Comparison of ENCODE assay signal across 8 cellular contexts in the genomic region with DNA sequence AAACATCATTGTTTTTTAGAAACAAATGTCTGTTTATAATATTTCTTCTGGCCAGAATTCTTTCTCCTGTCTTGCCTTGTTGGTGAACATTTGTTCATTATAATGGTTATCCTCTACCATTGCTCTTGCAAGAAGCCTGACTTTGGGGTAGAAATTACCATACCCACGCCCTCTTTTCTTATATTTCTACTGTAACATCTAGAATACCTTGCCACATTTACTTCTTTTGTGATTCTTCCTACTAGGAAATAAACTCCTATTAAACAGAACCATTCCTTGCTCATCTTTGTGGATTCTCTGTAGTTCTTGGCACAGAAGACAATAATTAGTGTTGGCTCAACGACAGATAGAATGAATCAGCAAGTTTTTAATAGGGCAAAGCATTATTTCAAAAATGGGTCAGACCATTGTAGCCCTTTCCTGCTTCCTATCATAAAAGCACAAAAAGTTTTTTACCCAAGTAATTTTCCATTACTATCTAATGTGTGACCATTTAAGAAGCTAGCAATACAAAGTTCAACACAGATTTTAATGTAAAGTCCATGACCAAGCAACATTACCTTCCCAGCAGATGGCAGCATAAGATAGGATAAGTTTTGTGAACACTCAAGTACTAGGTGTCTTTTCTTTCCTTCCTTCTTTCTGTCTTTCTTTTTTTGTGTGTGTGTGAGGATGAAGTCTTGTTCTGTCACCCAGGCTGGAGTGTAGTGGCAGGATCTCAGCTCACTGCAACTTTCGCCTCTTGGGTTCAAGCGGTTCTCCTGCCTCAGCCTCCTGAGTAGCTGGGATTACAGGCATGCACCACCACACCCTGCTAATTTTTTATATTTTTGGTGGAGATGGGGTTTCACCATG.
A peak's percentile ranks its signal among the peaks of the same experiment; 100 is the strongest.
DNase-seq lines count a peak whose midpoint lies in the region; ATAC-seq, FAIRE-seq and TF ChIP-seq lines count a peak whose summit lies in the region.

No MANE protein-coding gene starts in this region.

- in situ Hi-C loops in K562 (cut with MboI): loop anchor here (25.0 kb wide), 2 partner anchors 1063 to 1238 kb away; no protein-coding TSS in a partner anchor

- WGBS in K562 (ENCODE audit: insufficient coverage, low coverage, missing lambda C conversion rate): 0% methylated on average over 4 of the region's 4 CpGs

- peak; percentile 40 to 61 for TF ChIP-seq RAD21 in K562 (CRISPR knock-in tag; conservative IDR thresholded peaks at IDR 0.05 in 1 of 2, IDR thresholded peaks at IDR 0.05 in 1 of 2)

- CTCF ChIA-PET in K562 (lab: Yijun Ruan, JAX; ENCODE audit: low intra/inter-chr PET ratio): interaction anchor here (0.5 to 1.0 kb wide), 5 partner anchors 545 to 1230 kb away, joined by 3 to 4 read pairs (median 3); no protein-coding TSS in a partner anchor

- TF ChIP-seq EP300 in K562 (IDR thresholded peaks at IDR 0.05; ENCODE audit: low read length): no peak

- H3K9me1 ChIP-seq in K562 (ENCODE audit: control insufficient read depth, insufficient read depth, low read length): no peaks in the 10 kb centered on the region

- H3K4me1 ChIP-seq in K562 (replicated peaks in 1 of 2; ENCODE audit: control insufficient read depth in 2 of 2, insufficient read depth in 2 of 2, low read length in 2 of 2) (no peaks in the 10 kb centered on the region), thoracic aorta (ENCODE audit: control insufficient read depth in 1 of 2, low read depth in 2 of 2) (peaks cover 4 to 14% of the 10 kb centered on the region in 2 donors)

- no TSS peak for BruUV-seq in K562 (replicated peaks; lab: Mats Ljungman, UMichigan)

- H3K36me3 ChIP-seq in K562 (ENCODE audit: control insufficient read depth, insufficient read depth, low read length) (no peaks in the 10 kb centered on the region), thoracic aorta (no peaks in the 10 kb centered on the region)

- no peak overlapping the region for H2AFZ ChIP-seq in K562 (ENCODE audit: low read depth, low read length)

- H3K27me3 ChIP-seq in K562 (ENCODE audit: control insufficient read depth in 2 of 2, insufficient read depth in 2 of 2, low read length in 2 of 2) (no peaks in the 10 kb centered on the region), thoracic aorta (replicated peaks; ENCODE audit: insufficient read depth) (no peaks in the 10 kb centered on the region)

- H3K27ac ChIP-seq in K562 (ENCODE audit: extremely low read depth, low read depth, low read length): no peak overlapping the region
- H3K27ac ChIP-seq in thoracic aorta: no peak overlapping the region

- H3K9me3 ChIP-seq in K562 (replicated peaks; ENCODE audit: control insufficient read depth, insufficient read depth, low read depth, low read length) (no peaks in the 10 kb centered on the region), thoracic aorta (no peaks in the 10 kb centered on the region)

- DNase-seq in AG10803 (ENCODE audit: low read depth) (peak; percentile 80), NCI-H510A (lab: John Stamatoyannopoulos, UW) (peak; percentile 2), K562 (ENCODE audit: extremely low read depth in 1 of 4, low spot score in 3 of 4) (peak in 2 of 4 experiments; percentile 15 to 50), inferior parietal cortex (ENCODE audit: extremely low spot score) (peak; percentile 90), thoracic aorta (ENCODE audit: low spot score) (no peak), mesenteric fat pad (ENCODE audit: low spot score) (no peak)

- H3K9ac ChIP-seq in K562 (ENCODE audit: insufficient read depth in 1 of 2, low read depth in 2 of 2, low read length in 2 of 2): no peak overlapping the region

- H3K4me3 ChIP-seq in AG10803 (ENCODE audit: low read length): no peak overlapping the region
- no peak overlapping the region for H3K4me3 ChIP-seq in K562
- no peak overlapping the region for H3K4me3 ChIP-seq in thoracic aorta

- peak; percentile 75 for FAIRE-seq in K562 (lab: Jason Lieb, UNC)

- no peak for TF ChIP-seq POLR2A in K562 (conservative IDR thresholded peaks at IDR 0.05)

- no peaks in the 10 kb centered on the region for H3K79me2 ChIP-seq in K562 (ENCODE audit: control insufficient read depth, insufficient read depth, low read length)

- no peaks in the 10 kb centered on the region for H4K20me1 ChIP-seq in K562 (replicated peaks; ENCODE audit: control insufficient read depth, insufficient read depth, low read length)

- intact Hi-C loops in K562 (cut with micrococcal nuclease): loop anchor here (2.0 kb wide), 1 partner anchor 1105 kb away; no protein-coding TSS in a partner anchor

- H3K4me2 ChIP-seq in K562 (ENCODE audit: insufficient read depth, low read length): no peak overlapping the region

- TF ChIP-seq CTCF in AG10803 (conservative IDR thresholded peaks at IDR 0.05; ENCODE audit: low read length) (peak; percentile 77), K562 (IDR thresholded peaks at IDR 0.05 in 2 of 3, conservative IDR thresholded peaks at IDR 0.05 in 1 of 3; ENCODE audit: insufficient read depth in 2 of 3, low read depth in 1 of 3, low read length in 3 of 3) (peak in 2 of 3 experiments; percentile 28 to 41; a peak in 2 of 6 replicates), thoracic aorta (IDR thresholded peaks at IDR 0.05) (peak; percentile 50)

- POLR2A ChIA-PET in K562 (lab: Yijun Ruan, JAX): no interaction called here

- ATAC-seq in GM18873 (IDR thresholded peaks at IDR 0.05; ENCODE audit: low FRiP score, unreplicated experiment): peak; percentile 68
- peak; percentile 79 for ATAC-seq in HG03442 (IDR thresholded peaks at IDR 0.05; ENCODE audit: unreplicated experiment)
- ATAC-seq in K562: peak; percentile 42; the same call in 1 of the 3 replicates
- ATAC-seq in thoracic aorta (ENCODE audit: insufficient number of reproducible peaks, low FRiP score, low read depth): peak; percentile 62

TF ChIP-seq in K562, 482 proteins besides CTCF, POLR2A, EP300 and RAD21:
- 0 out of 2 replicates have a peak, but pooled peaks have one; percentile 13 for TF ChIP-seq MAFK (IDR thresholded peaks at IDR 0.05; ENCODE audit: low read length)
- TF ChIP-seq, protein P1, sequence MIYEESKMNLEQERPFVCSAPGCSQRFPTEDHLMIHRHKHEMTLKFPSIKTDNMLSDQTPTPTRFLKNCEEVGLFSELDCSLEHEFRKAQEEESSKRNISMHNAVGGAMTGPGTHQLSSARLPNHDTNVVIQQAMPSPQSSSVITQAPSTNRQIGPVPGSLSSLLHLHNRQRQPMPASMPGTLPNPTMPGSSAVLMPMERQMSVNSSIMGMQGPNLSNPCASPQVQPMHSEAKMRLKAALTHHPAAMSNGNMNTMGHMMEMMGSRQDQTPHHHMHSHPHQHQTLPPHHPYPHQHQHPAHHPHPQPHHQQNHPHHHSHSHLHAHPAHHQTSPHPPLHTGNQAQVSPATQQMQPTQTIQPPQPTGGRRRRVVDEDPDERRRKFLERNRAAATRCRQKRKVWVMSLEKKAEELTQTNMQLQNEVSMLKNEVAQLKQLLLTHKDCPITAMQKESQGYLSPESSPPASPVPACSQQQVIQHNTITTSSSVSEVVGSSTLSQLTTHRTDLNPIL (CRISPR knock-in tag; IDR thresholded peaks at IDR 0.05): no peak
- TF ChIP-seq NUFIP1 (IDR thresholded peaks at IDR 0.05; ENCODE audit: partially characterized antibody): no peak
- TF ChIP-seq NFIC (IDR thresholded peaks at IDR 0.05): 0 out of 2 replicates have a peak, but pooled peaks have one; percentile 19
- TF ChIP-seq CAMTA2 (CRISPR knock-in tag; conservative IDR thresholded peaks at IDR 0.05): no peak
- TF ChIP-seq NFE2 (IDR thresholded peaks at IDR 0.05; ENCODE audit: low read depth): peak; percentile 48
- peak; percentile 57 for TF ChIP-seq MAFG (tag; conservative IDR thresholded peaks at IDR 0.05)
- peak; percentile 19; the same call in 1 of the 2 replicates for TF ChIP-seq C11orf30 (IDR thresholded peaks at IDR 0.05; ENCODE audit: low read depth)
- TF ChIP-seq, protein P2, sequence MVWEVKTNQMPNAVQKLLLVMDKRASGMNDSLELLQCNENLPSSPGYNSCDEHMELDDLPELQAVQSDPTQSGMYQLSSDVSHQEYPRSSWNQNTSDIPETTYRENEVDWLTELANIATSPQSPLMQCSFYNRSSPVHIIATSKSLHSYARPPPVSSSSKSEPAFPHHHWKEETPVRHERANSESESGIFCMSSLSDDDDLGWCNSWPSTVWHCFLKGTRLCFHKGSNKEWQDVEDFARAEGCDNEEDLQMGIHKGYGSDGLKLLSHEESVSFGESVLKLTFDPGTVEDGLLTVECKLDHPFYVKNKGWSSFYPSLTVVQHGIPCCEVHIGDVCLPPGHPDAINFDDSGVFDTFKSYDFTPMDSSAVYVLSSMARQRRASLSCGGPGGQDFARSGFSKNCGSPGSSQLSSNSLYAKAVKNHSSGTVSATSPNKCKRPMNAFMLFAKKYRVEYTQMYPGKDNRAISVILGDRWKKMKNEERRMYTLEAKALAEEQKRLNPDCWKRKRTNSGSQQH (CRISPR knock-in tag; IDR thresholded peaks at IDR 0.05): no peak
- no peak for TF ChIP-seq ZNF512 (tag; IDR thresholded peaks at IDR 0.05)
- TF ChIP-seq ZNF316 (IDR thresholded peaks at IDR 0.05): peak; percentile 27; the same call in 1 of the 2 replicates
- no peak for TF ChIP-seq PREB (CRISPR knock-in tag; IDR thresholded peaks at IDR 0.05)

Comparison
In these comparisons a context has a peak if more than half of its experiments do, and no peak if none do; other contexts are left out.
1. DNase-seq: peak in AG10803 (single experiment), NCI-H510A (single experiment) and inferior parietal cortex (single experiment); none in thoracic aorta (single experiment) and mesenteric fat pad (single experiment).
2. Peak in every context shown above with its lines, with median percentiles within 50 percentile points of each other: CTCF ChIP-seq and ATAC-seq.